In genomic region chrX:22122510-22122909, GRCh38 we compare ENCODE assay signal across 13 cellular contexts.
A peak's percentile ranks its signal among the peaks of the same experiment; 100 is the strongest.
DNase-seq lines count a peak whose midpoint lies in the region; ATAC-seq and TF ChIP-seq lines count a peak whose summit lies in the region.
"Had no signal": no experiment of that assay in that cellular context is flagged by ENCODE, and none has a peak within 500 bp of the region (broad histone marks: within the 10 kb centered on the region; RNA-seq: fewer than 3 reads in every experiment).

No MANE protein-coding gene starts in this region.

- H2AFZ ChIP-seq in osteoblast (ENCODE audit: low read length): no peak overlapping the region
- H2AFZ ChIP-seq: neural progenitor cell had no signal

- H3K4me3 ChIP-seq in osteoblast (ENCODE audit: insufficient read depth, low read length) (no peak overlapping the region), right lobe of liver (no peak overlapping the region)
- H3K4me3 ChIP-seq: left ventricle myocardium inferior, neural progenitor cell had no signal

- no peak for TF ChIP-seq POLR2A in right lobe of liver (IDR thresholded peaks at IDR 0.05)

- H3K4me1 Mint-ChIP-seq in activated naive CD4-positive, alpha-beta T cell treated with anti-CD3 and anti-CD28 coated beads for 36 hours (ENCODE audit: low read depth): no peaks in the 10 kb centered on the region
- H3K4me1 Mint-ChIP-seq: neural progenitor cell had no signal

- H3K4me1 ChIP-seq in osteoblast (ENCODE audit: insufficient read depth, low read length): peaks cover 8% of the 10 kb centered on the region
- H3K4me1 ChIP-seq in right lobe of liver: no peaks in the 10 kb centered on the region
- H3K4me1 ChIP-seq: left ventricle myocardium inferior, neural progenitor cell had no signal

- TF ChIP-seq CTCF in osteoblast (IDR thresholded peaks at IDR 0.05; ENCODE audit: extremely low read depth, low read depth, low read length) (no peak), right lobe of liver (IDR thresholded peaks at IDR 0.05) (no peak)

- H3K9me3 Mint-ChIP-seq in activated naive CD4-positive, alpha-beta T cell treated with anti-CD3 and anti-CD28 coated beads for 36 hours: no peaks in the 10 kb centered on the region
- H3K9me3 Mint-ChIP-seq: neural progenitor cell had no signal

- H3K27ac ChIP-seq in osteoblast (ENCODE audit: low read depth, low read length): peak overlapping the region; percentile 36
- H3K27ac ChIP-seq in right lobe of liver: no peak overlapping the region
- H3K27ac ChIP-seq: left ventricle myocardium inferior, neural progenitor cell had no signal

- no peaks in the 10 kb centered on the region for H3K27me3 Mint-ChIP-seq in activated naive CD4-positive, alpha-beta T cell treated with anti-CD3 and anti-CD28 coated beads for 36 hours (ENCODE audit: low read depth)

- no peak overlapping the region for H3K4me2 ChIP-seq in osteoblast (ENCODE audit: insufficient read depth, low read length)
- H3K4me2 ChIP-seq: neural progenitor cell had no signal

- H3K27me3 ChIP-seq in osteoblast (ENCODE audit: insufficient read depth, low read length) (no peaks in the 10 kb centered on the region), right lobe of liver (peaks cover 0 to 13% of the 10 kb centered on the region in 2 donors)
- H3K27me3 ChIP-seq: neural progenitor cell had no signal

- H3K36me3 ChIP-seq in osteoblast (ENCODE audit: insufficient read depth, low read length) (no peaks in the 10 kb centered on the region), right lobe of liver (no peaks in the 10 kb centered on the region)
- H3K36me3 ChIP-seq: left ventricle myocardium inferior, neural progenitor cell had no signal

- no peaks in the 10 kb centered on the region for H4K20me1 ChIP-seq in osteoblast (ENCODE audit: insufficient read depth, low read length)

- no CpG with 5 or more reads among the region's 2 CpGs for WGBS in right lobe of liver (ENCODE audit: insufficient coverage, low coverage, low lambda C conversion rate, missing lambda C conversion rate)

- no peaks in the 10 kb centered on the region for H3K36me3 Mint-ChIP-seq in activated naive CD4-positive, alpha-beta T cell treated with anti-CD3 and anti-CD28 coated beads for 36 hours (ENCODE audit: low read depth)
- H3K36me3 Mint-ChIP-seq: neural progenitor cell had no signal

- ATAC-seq in GM18909 (IDR thresholded peaks at IDR 0.05; ENCODE audit: poor library complexity, unreplicated experiment) (no peak), right lobe of liver (no peak)

- intact Hi-C loops in activated naive CD4-positive, alpha-beta T cell treated with anti-CD3 and anti-CD28 coated beads for 36 hours (cut with micrococcal nuclease): no loop called here
- intact Hi-C loops in right lobe of liver (cut with DNase I): no loop called here

- H3K27ac Mint-ChIP-seq in activated naive CD4-positive, alpha-beta T cell treated with anti-CD3 and anti-CD28 coated beads for 36 hours: no peak overlapping the region
- H3K27ac Mint-ChIP-seq: neural progenitor cell had no signal

- H3K9me3 ChIP-seq in osteoblast (ENCODE audit: low read depth, low read length) (no peaks in the 10 kb centered on the region), right lobe of liver (no peaks in the 10 kb centered on the region)
- H3K9me3 ChIP-seq: left ventricle myocardium inferior had no signal

- CTCF ChIA-PET in activated naive CD4-positive, alpha-beta T cell treated with anti-CD3 and anti-CD28 coated beads for 36 hours (lab: Charles Lee): interaction anchor here (1.2 kb wide), 1 partner anchor 14 kb away, joined by 4 read pairs; no protein-coding TSS in a partner anchor

- H3K4me3 Mint-ChIP-seq in activated naive CD4-positive, alpha-beta T cell treated with anti-CD3 and anti-CD28 coated beads for 36 hours: no peak overlapping the region
- H3K4me3 Mint-ChIP-seq: neural progenitor cell had no signal

- DNase-seq in DMS 273 (lab: John Stamatoyannopoulos, UW; ENCODE audit: unreplicated experiment): peak; percentile 78
- DNase-seq in NCI-H446 treated with DMSO at 0.1 percent for 48 hours (lab: John Stamatoyannopoulos, UW): peak; percentile 98
- peak; percentile 1 for DNase-seq in dermis blood vessel endothelial cell
- peak; percentile 73 for DNase-seq in osteoblast (ENCODE audit: insufficient read length, low spot score, missing footprints)
- DNase-seq in iPS-NIHi11 (ENCODE audit: low spot score): no peak
- DNase-seq in activated naive CD4-positive, alpha-beta T cell treated with anti-CD3 and anti-CD28 coated beads for 36 hours: no peak
- DNase-seq in right lobe of liver: no peak
- DNase-seq: activated CD4-positive, alpha-beta T cell treated with anti-CD3 and anti-CD28 coated beads, Interleukin-2, amount 50 U/mL, for 4 hours; activated naive CD4-positive, alpha-beta T cell treated with Interleukin-2 at 50 U/mL for 16 hours; left ventricle myocardium inferior; NCI-H1417 treated with DMSO at 0.1 percent for 48 hours had no signal

- no peaks in the 10 kb centered on the region for H3K79me2 ChIP-seq in osteoblast (ENCODE audit: insufficient read depth, low read length)

Comparison
In these comparisons a context has a peak if more than half of its experiments do, and no peak if none do; other contexts are left out.
1. DNase-seq: peak in DMS 273 (single experiment), NCI-H446 treated with DMSO at 0.1 percent for 48 hours (single experiment), dermis blood vessel endothelial cell (single experiment) and osteoblast (single experiment); none in iPS-NIHi11 (single experiment), activated naive CD4-positive, alpha-beta T cell treated with anti-CD3 and anti-CD28 coated beads for 36 hours (single experiment) and right lobe of liver (0 of 3).